Comparison of ENCODE assay signal across 37 cellular contexts in genomic region chr7:26718063-26718462, GRCh38.
"Had no signal": no experiment of that assay in that cellular context is flagged by ENCODE, and none has a peak within 500 bp of the region (broad histone marks: within the 10 kb centered on the region; RNA-seq: fewer than 3 reads in every experiment).

No MANE protein-coding gene starts in this region.

- H3K27ac Mint-ChIP-seq: activated B cell treated with CpG ODN at 0.5 μM for 24 hours; activated CD4-positive, alpha-beta memory T cell treated with anti-CD3 and anti-CD28 coated beads for 36 hours; activated CD4-positive, alpha-beta T cell treated with anti-CD3 and anti-CD28 coated beads, Interleukin-2, amount 10 ng/mL, durations not matched to agents 24 days and 14 days; activated CD8-positive, alpha-beta T cell treated with anti-CD3 and anti-CD28 coated beads for 36 hours; activated naive CD4-positive, alpha-beta T cell treated with anti-CD3 and anti-CD28 coated beads for 36 hours; activated naive CD4-positive, alpha-beta T cell treated with anti-CD3 and anti-CD28 coated beads, Interleukin-2, amount 50 U/mL, for 72 hours; activated naive CD8-positive, alpha-beta T cell treated with anti-CD3 and anti-CD28 coated beads for 36 hours; activated T-cell treated with anti-CD3 and anti-CD28 coated beads, Interleukin-2, amount 50 U/mL, for 72 hours; activated T-helper 1 cell treated with anti-CD3 and anti-CD28 coated beads, Interleukin-12 subunit alpha, Interleukin-12 subunit beta, Interleukin-2, Interleukin-4 antibody, amounts not matched to agents 30 ng/mL and 10 ng/mL and 1 ng/mL, durations not matched to agents 14 hours and 24 hours and 36 hours; activated T-helper 17 cell treated with anti-CD3 and anti-CD28 coated beads, Interleukin-2, amount 50 U/mL, for 72 hours; T-helper 1 cell treated with Interleukin-12 subunit alpha and Interleukin-12 subunit beta and Interleukin-4 antibody, amounts not matched to agents 30 μg/mL and 1 μg/mL, for 36 hours; T-helper 2 cell treated with Interferon-gamma antibody and Interleukin-4, amounts not matched to agents 5 μg/mL and 100 μg/mL, for 36 hours had no signal

- ATAC-seq: activated CD8-positive, alpha-beta T cell treated with anti-CD3 and anti-CD28 coated beads for 36 hours; activated naive CD4-positive, alpha-beta T cell treated with anti-CD3 and anti-CD28 coated beads, Interleukin-2, amount 50 U/mL, for 72 hours; activated T-cell treated with anti-CD3 and anti-CD28 coated beads, Interleukin-2, amount 50 U/mL, for 4 hours; activated T-cell treated with anti-CD3 and anti-CD28 coated beads, Interleukin-2, amount 50 U/mL, for 72 hours; activated T-helper 17 cell treated with anti-CD3 and anti-CD28 coated beads, Interleukin-2, amount 50 U/mL, for 72 hours; body of pancreas had no signal

- H3K4me3 ChIP-seq: adrenal gland, body of pancreas, breast epithelium had no signal

- H3K36me3 ChIP-seq: adrenal gland, brain microvascular endothelial cell, breast epithelium had no signal

- H3K9me3 ChIP-seq: adrenal gland, body of pancreas, breast epithelium had no signal

- H3K4me3 Mint-ChIP-seq: activated B cell treated with CpG ODN at 0.5 μM for 24 hours; activated CD4-positive, alpha-beta memory T cell treated with anti-CD3 and anti-CD28 coated beads for 36 hours; activated CD4-positive, alpha-beta T cell treated with anti-CD3 and anti-CD28 coated beads, Interleukin-2, amount 10 ng/mL, durations not matched to agents 24 days and 14 days; activated CD8-positive, alpha-beta T cell treated with anti-CD3 and anti-CD28 coated beads for 36 hours; activated naive CD4-positive, alpha-beta T cell treated with anti-CD3 and anti-CD28 coated beads for 36 hours; activated naive CD8-positive, alpha-beta T cell treated with anti-CD3 and anti-CD28 coated beads for 36 hours; activated T-cell treated with anti-CD3 and anti-CD28 coated beads, Interleukin-2, amount 50 U/mL, for 4 hours; activated T-cell treated with anti-CD3 and anti-CD28 coated beads, Interleukin-2, amount 50 U/mL, for 72 hours; activated T-helper 1 cell treated with anti-CD3 and anti-CD28 coated beads, Interleukin-12 subunit alpha, Interleukin-12 subunit beta, Interleukin-2, Interleukin-4 antibody, amounts not matched to agents 30 ng/mL and 10 ng/mL and 1 ng/mL, durations not matched to agents 14 hours and 24 hours and 36 hours; activated T-helper 17 cell treated with anti-CD3 and anti-CD28 coated beads, Interleukin-2, amount 50 U/mL, for 72 hours; T-helper 1 cell treated with Interleukin-12 subunit alpha and Interleukin-12 subunit beta and Interleukin-4 antibody, amounts not matched to agents 30 μg/mL and 1 μg/mL, for 36 hours; T-helper 2 cell treated with Interferon-gamma antibody and Interleukin-4, amounts not matched to agents 5 μg/mL and 100 μg/mL, for 36 hours had no signal

- H3K4me1 ChIP-seq: adrenal gland, body of pancreas, breast epithelium had no signal

- H3K36me3 Mint-ChIP-seq: activated CD4-positive, alpha-beta memory T cell treated with anti-CD3 and anti-CD28 coated beads for 36 hours; activated naive CD4-positive, alpha-beta T cell treated with anti-CD3 and anti-CD28 coated beads, Interleukin-2, amount 50 U/mL, for 72 hours; activated naive CD8-positive, alpha-beta T cell treated with anti-CD3 and anti-CD28 coated beads for 36 hours had no signal

- H3K27me3 Mint-ChIP-seq: activated B cell treated with CpG ODN at 0.5 μM for 24 hours had no signal

- H3K9me3 Mint-ChIP-seq: activated B cell treated with CpG ODN at 0.5 μM for 24 hours; activated CD4-positive, alpha-beta memory T cell treated with anti-CD3 and anti-CD28 coated beads for 36 hours; activated CD4-positive, alpha-beta T cell treated with anti-CD3 and anti-CD28 coated beads, Interleukin-2, amount 10 ng/mL, durations not matched to agents 24 days and 14 days; activated CD8-positive, alpha-beta T cell treated with anti-CD3 and anti-CD28 coated beads for 36 hours; activated naive CD4-positive, alpha-beta T cell treated with anti-CD3 and anti-CD28 coated beads for 36 hours; activated naive CD4-positive, alpha-beta T cell treated with anti-CD3 and anti-CD28 coated beads, Interleukin-2, amount 50 U/mL, for 72 hours; activated naive CD8-positive, alpha-beta T cell treated with anti-CD3 and anti-CD28 coated beads for 36 hours; activated T-cell treated with anti-CD3 and anti-CD28 coated beads, Interleukin-2, amount 50 U/mL, for 4 hours; activated T-cell treated with anti-CD3 and anti-CD28 coated beads, Interleukin-2, amount 50 U/mL, for 72 hours; activated T-helper 1 cell treated with anti-CD3 and anti-CD28 coated beads, Interleukin-12 subunit alpha, Interleukin-12 subunit beta, Interleukin-2, Interleukin-4 antibody, amounts not matched to agents 30 ng/mL and 10 ng/mL and 1 ng/mL, durations not matched to agents 14 hours and 24 hours and 36 hours; activated T-helper 17 cell treated with anti-CD3 and anti-CD28 coated beads, Interleukin-2, amount 50 U/mL, for 72 hours; T-helper 1 cell treated with Interleukin-12 subunit alpha and Interleukin-12 subunit beta and Interleukin-4 antibody, amounts not matched to agents 30 μg/mL and 1 μg/mL, for 36 hours; T-helper 2 cell treated with Interferon-gamma antibody and Interleukin-4, amounts not matched to agents 5 μg/mL and 100 μg/mL, for 36 hours had no signal

- FAIRE-seq: astrocyte, TTC549 had no signal

- H3K4me1 Mint-ChIP-seq: activated CD4-positive, alpha-beta T cell treated with anti-CD3 and anti-CD28 coated beads, Interleukin-2, amount 10 ng/mL, durations not matched to agents 24 days and 14 days; activated naive CD8-positive, alpha-beta T cell treated with anti-CD3 and anti-CD28 coated beads for 36 hours had no signal

- H3K27me3 ChIP-seq: adrenal gland, body of pancreas, brain microvascular endothelial cell, breast epithelium had no signal

- DNase-seq: activated B cell treated with CpG ODN at 0.5 μM for 24 hours; activated CD4-positive, alpha-beta memory T cell treated with anti-CD3 and anti-CD28 coated beads for 36 hours; activated CD4-positive, alpha-beta T cell treated with anti-CD3 and anti-CD28 coated beads for 4 hours; activated CD4-positive, alpha-beta T cell treated with anti-CD3 and anti-CD28 coated beads, Interleukin-2, amount 10 ng/mL, durations not matched to agents 24 days and 14 days; activated CD4-positive, alpha-beta T cell treated with anti-CD3 and anti-CD28 coated beads, Interleukin-2, amount 50 U/mL, for 1 hour; activated CD4-positive, alpha-beta T cell treated with anti-CD3 and anti-CD28 coated beads, Interleukin-2, amount 50 U/mL, for 4 hours; activated CD4-positive, CD25-positive, alpha-beta regulatory T cell treated with anti-CD3 and anti-CD28 coated beads, Interleukin-2, amount 50 U/mL, for 72 hours; activated CD8-positive, alpha-beta memory T cell treated with anti-CD3 and anti-CD28 coated beads, Interleukin-2, amount 50 U/mL, for 4 hours; activated CD8-positive, alpha-beta T cell treated with anti-CD3 and anti-CD28 coated beads for 36 hours; activated effector memory CD4-positive, alpha-beta T cell treated with anti-CD3 and anti-CD28 coated beads, Interleukin-2, amount 50 U/mL, for 16 hours; activated gamma-delta T cell treated with Interleukin-2 at 50 U/mL for 16 hours; activated naive CD4-positive, alpha-beta T cell; activated naive CD4-positive, alpha-beta T cell treated with anti-CD3 and anti-CD28 coated beads for 36 hours; activated naive CD4-positive, alpha-beta T cell treated with anti-CD3 and anti-CD28 coated beads, Interleukin-2, amount 50 U/mL, for 16 hours; activated naive CD8-positive, alpha-beta T cell treated with anti-CD3 and anti-CD28 coated beads for 36 hours; activated T-cell treated with anti-CD3 and anti-CD28 coated beads for 4 hours; activated T-cell treated with anti-CD3 and anti-CD28 coated beads, Interleukin-2, amount 50 U/mL, for 1 hour; activated T-cell treated with anti-CD3 and anti-CD28 coated beads, Interleukin-2, amount 50 U/mL, for 4 hours; activated T-cell treated with anti-CD3 and anti-CD28 coated beads, Interleukin-2, amount 50 U/mL, for 72 hours; adrenal gland; amniotic stem cell; aorta; body of pancreas; brain microvascular endothelial cell; central memory CD4-positive, alpha-beta T cell; T-helper 1 cell; T-helper 2 cell; T-helper 9 cell had no signal

- H3K27ac ChIP-seq: adrenal gland, body of pancreas, brain microvascular endothelial cell, breast epithelium, VCaP had no signal
